Comparison of ENCODE assay signal across 2 cellular contexts in the genomic region with DNA sequence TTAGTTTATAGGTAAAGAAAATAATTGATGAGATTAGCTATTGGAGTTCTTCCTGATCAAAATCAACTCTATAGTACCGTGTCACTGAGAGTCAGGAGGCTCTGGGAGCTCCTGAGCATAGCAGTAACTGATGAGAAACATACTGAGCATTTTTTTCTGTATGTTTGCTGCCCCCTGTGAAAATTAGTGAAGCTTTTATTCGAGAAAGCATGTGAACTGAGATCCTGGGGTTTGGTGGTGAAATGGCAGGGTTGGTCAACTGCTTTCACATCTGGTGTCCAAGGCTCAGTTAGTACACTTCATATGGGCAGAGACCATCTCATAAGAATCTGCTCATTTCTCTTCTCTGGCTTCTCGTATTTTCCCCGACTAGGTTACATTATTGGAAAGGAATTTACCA.
A peak's percentile ranks its signal among the peaks of the same experiment; 100 is the strongest.
TF ChIP-seq lines count a peak whose summit lies in the region.

No MANE protein-coding gene starts in this region.

TF ChIP-seq in HEK293, 187 proteins besides CTCF, POLR2A, EP300 and RAD21:
- TF ChIP-seq ZFP69B (tag by site-specific recombination; IDR thresholded peaks at IDR 0.05) = no peak
- TF ChIP-seq, protein P1, sequence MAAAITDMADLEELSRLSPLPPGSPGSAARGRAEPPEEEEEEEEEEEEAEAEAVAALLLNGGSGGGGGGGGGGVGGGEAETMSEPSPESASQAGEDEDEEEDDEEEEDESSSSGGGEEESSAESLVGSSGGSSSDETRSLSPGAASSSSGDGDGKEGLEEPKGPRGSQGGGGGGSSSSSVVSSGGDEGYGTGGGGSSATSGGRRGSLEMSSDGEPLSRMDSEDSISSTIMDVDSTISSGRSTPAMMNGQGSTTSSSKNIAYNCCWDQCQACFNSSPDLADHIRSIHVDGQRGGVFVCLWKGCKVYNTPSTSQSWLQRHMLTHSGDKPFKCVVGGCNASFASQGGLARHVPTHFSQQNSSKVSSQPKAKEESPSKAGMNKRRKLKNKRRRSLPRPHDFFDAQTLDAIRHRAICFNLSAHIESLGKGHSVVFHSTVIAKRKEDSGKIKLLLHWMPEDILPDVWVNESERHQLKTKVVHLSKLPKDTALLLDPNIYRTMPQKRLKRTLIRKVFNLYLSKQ (tag by site-specific recombination; IDR thresholded peaks at IDR 0.05; ENCODE audit: borderline replicate concordance) = no peak
- peak; percentile 74; the same call in 1 of the 2 replicates for TF ChIP-seq ZSCAN16 (tag by site-specific recombination; IDR thresholded peaks at IDR 0.05)
- TF ChIP-seq, protein P2, sequence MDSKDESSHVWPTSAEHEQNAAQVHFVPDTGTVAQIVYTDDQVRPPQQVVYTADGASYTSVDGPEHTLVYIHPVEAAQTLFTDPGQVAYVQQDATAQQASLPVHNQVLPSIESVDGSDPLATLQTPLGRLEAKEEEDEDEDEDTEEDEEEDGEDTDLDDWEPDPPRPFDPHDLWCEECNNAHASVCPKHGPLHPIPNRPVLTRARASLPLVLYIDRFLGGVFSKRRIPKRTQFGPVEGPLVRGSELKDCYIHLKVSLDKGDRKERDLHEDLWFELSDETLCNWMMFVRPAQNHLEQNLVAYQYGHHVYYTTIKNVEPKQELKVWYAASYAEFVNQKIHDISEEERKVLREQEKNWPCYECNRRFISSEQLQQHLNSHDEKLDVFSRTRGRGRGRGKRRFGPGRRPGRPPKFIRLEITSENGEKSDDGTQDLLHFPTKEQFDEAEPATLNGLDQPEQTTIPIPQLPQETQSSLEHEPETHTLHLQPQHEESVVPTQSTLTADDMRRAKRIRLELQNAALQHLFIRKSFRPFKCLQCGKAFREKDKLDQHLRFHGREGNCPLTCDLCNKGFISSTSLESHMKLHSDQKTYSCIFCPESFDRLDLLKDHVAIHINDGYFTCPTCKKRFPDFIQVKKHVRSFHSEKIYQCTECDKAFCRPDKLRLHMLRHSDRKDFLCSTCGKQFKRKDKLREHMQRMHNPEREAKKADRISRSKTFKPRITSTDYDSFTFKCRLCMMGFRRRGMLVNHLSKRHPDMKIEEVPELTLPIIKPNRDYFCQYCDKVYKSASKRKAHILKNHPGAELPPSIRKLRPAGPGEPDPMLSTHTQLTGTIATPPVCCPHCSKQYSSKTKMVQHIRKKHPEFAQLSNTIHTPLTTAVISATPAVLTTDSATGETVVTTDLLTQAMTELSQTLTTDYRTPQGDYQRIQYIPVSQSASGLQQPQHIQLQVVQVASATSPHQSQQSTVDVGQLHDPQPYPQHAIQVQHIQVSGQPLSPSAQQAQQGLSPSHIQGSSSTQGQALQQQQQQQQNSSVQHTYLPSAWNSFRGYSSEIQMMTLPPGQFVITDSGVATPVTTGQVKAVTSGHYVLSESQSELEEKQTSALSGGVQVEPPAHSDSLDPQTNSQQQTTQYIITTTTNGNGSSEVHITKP (tag by site-specific recombination; IDR thresholded peaks at IDR 0.05) = no peak

TF ChIP-seq in GM12878, 131 proteins besides CTCF, POLR2A, EP300 and RAD21:
- no peak for TF ChIP-seq NFIC (IDR thresholded peaks at IDR 0.05; ENCODE audit: low read depth, low read length)
- TF ChIP-seq, protein P3, sequence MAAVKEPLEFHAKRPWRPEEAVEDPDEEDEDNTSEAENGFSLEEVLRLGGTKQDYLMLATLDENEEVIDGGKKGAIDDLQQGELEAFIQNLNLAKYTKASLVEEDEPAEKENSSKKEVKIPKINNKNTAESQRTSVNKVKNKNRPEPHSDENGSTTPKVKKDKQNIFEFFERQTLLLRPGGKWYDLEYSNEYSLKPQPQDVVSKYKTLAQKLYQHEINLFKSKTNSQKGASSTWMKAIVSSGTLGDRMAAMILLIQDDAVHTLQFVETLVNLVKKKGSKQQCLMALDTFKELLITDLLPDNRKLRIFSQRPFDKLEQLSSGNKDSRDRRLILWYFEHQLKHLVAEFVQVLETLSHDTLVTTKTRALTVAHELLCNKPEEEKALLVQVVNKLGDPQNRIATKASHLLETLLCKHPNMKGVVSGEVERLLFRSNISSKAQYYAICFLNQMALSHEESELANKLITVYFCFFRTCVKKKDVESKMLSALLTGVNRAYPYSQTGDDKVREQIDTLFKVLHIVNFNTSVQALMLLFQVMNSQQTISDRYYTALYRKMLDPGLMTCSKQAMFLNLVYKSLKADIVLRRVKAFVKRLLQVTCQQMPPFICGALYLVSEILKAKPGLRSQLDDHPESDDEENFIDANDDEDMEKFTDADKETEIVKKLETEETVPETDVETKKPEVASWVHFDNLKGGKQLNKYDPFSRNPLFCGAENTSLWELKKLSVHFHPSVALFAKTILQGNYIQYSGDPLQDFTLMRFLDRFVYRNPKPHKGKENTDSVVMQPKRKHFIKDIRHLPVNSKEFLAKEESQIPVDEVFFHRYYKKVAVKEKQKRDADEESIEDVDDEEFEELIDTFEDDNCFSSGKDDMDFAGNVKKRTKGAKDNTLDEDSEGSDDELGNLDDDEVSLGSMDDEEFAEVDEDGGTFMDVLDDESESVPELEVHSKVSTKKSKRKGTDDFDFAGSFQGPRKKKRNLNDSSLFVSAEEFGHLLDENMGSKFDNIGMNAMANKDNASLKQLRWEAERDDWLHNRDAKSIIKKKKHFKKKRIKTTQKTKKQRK (IDR thresholded peaks at IDR 0.05; ENCODE audit: low read depth, low read length) = no peak
- no peak for TF ChIP-seq EGR1 (IDR thresholded peaks at IDR 0.05; ENCODE audit: borderline replicate concordance in 1 of 2, low read depth in 2 of 2, low read length in 2 of 2)
- TF ChIP-seq IKZF2 (IDR thresholded peaks at IDR 0.05) = no peak
- TF ChIP-seq RAD51 (IDR thresholded peaks at IDR 0.05) = no peak
- TF ChIP-seq TARDBP (IDR thresholded peaks at IDR 0.05; ENCODE audit: borderline replicate concordance) = no peak
TF ChIP-seq in GM12878: peak in this region for 0.
